In the genomic region with DNA sequence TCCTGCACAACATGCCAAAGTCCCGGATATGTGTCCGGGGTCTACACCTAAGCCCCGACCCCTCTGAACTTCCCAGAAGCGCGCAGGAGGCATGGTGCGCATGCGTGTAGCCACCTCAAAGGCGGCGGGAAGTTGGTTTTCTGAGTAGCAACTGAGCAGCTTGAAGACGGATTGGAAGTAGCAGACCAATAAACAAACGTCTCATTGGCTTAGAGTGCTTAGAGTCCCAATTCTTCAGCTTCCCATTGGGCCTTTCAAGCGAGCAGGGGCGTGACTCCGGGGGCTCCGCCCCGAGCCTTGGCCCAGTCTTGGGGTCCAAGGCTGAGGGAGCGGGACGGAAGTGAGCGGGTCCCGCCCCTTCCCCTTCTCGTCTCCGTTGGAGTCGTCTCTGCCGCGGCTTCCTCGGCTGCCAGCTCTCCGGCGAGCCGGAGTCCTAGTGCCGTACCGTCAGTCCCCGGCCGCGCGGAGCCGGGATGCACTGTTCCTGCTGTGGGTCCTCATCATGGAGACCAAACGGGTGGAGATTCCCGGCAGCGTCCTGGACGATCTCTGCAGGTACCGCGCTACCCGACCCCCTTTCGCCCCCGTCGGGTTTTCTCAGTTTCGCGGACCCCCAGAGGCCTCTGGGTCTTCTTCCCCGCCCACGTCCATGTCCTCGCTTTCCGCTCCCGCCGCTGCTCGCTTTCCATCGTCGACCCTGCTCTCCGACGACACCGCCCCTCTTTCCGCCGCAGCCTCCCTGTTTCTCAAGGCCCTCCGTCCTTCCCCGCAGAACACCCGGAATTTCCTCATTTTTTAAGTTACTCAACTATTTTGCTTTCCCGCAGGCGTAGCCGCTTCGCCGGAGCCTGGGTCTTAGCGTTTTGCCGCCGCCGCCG, we compare ENCODE assay signal across 1 cellular context.
A peak's percentile ranks its signal among the peaks of the same experiment; 100 is the strongest.
TF ChIP-seq lines count a peak whose summit lies in the region.

TSS of gene DCP2 (plus strand) at position 367 of the 878 bp plus-strand sequence. CDS start at position 503, 136 bp downstream.

TF ChIP-seq in liver, 16 proteins besides CTCF, POLR2A, EP300 and RAD21 (continued from another document):
- TF ChIP-seq REST (IDR thresholded peaks at IDR 0.05), result no peak
- peak; percentile 98 for TF ChIP-seq SP1 (IDR thresholded peaks at IDR 0.05)
- TF ChIP-seq HNF4G (IDR thresholded peaks at IDR 0.05), result peak; percentile 53
- TF ChIP-seq ZBTB33 (IDR thresholded peaks at IDR 0.05), result peak; percentile 19
